ENCODE assay signal across 29 cellular contexts in genomic region chr7:150923802-150924201, GRCh38. TPM values are rescaled to one million over a fixed set of nuclear protein-coding genes. Genes with fewer than 3 reads are reported as not detected.
"Had no signal": no experiment of that assay in that cellular context is flagged by ENCODE, and none has a peak within 500 bp of the region (broad histone marks: within the 10 kb centered on the region; RNA-seq: fewer than 3 reads in every experiment).

No MANE protein-coding gene starts in this region.

- FAIRE-seq: astrocyte, bronchial epithelial cell had no signal

- H3K9me3 ChIP-seq: esophagus squamous epithelium, gastroesophageal sphincter, heart right ventricle had no signal

- H3K27me3 ChIP-seq: brain microvascular endothelial cell, gastroesophageal sphincter had no signal

- H3K4me3 ChIP-seq: coronary artery, esophagus squamous epithelium, gastroesophageal sphincter, heart right ventricle had no signal

- ATAC-seq: activated CD4-positive, alpha-beta T cell treated with anti-CD3 and anti-CD28 coated beads for 36 hours; activated T-cell treated with anti-CD3 and anti-CD28 coated beads, Interleukin-2, amount 50 U/mL, for 4 hours; effector memory CD8-positive, alpha-beta T cell; gastroesophageal sphincter had no signal

- H3K27ac ChIP-seq: brain microvascular endothelial cell, coronary artery, esophagus squamous epithelium, gastroesophageal sphincter, heart right ventricle had no signal

- H3K4me1 ChIP-seq: esophagus squamous epithelium, gastroesophageal sphincter had no signal

- H3K36me3 ChIP-seq: brain microvascular endothelial cell, esophagus squamous epithelium, gastroesophageal sphincter, heart right ventricle had no signal

- DNase-seq: activated CD4-positive, alpha-beta memory T cell treated with anti-CD3 and anti-CD28 coated beads, Interleukin-2, amount 10 ng/mL, durations not matched to agents 7 days and 5 days; activated CD4-positive, alpha-beta T cell treated with anti-CD3 and anti-CD28 coated beads for 36 hours; activated CD4-positive, alpha-beta T cell treated with anti-CD3 and anti-CD28 coated beads, Interleukin-2, amount 10 ng/mL, durations not matched to agents 7 days and 5 days; activated CD4-positive, alpha-beta T cell treated with anti-CD3 and anti-CD28 coated beads, Interleukin-2, amount 50 U/mL, for 4 hours; activated CD4-positive, CD25-positive, alpha-beta regulatory T cell; activated CD4-positive, CD25-positive, alpha-beta regulatory T cell treated with anti-CD3 and anti-CD28 coated beads, Interleukin-2, amount 50 U/mL, for 72 hours; activated effector memory CD4-positive, alpha-beta T cell treated with Interleukin-2 at 50 U/mL for 16 hours; activated gamma-delta T cell treated with Interleukin-2 at 50 U/mL for 16 hours; activated naive CD4-positive, alpha-beta T cell treated with anti-CD3 and anti-CD28 coated beads, Interleukin-2, amount 50 U/mL, for 16 hours; activated naive CD4-positive, alpha-beta T cell treated with Interleukin-2 at 50 U/mL for 16 hours; activated T-cell treated with anti-CD3 and anti-CD28 coated beads, Interleukin-2, amount 50 U/mL, for 4 hours; amniotic stem cell; anterior cingulate cortex; brain microvascular endothelial cell; effector CD4-positive, alpha-beta T cell; effector memory CD8-positive, alpha-beta T cell; erythroblast; esophagus squamous epithelium; foreskin melanocyte; heart right ventricle; T-helper 1 cell; T-helper 17 cell; T1000 had no signal

RNA-seq across cellular contexts. Expression of gene KCNH2, which starts 54.3 kb away (rescaled TPM):
- total RNA-seq: dermis blood vessel endothelial cell, glomerular endothelial cell had no signal
